ENCODE assay signal across 10 cellular contexts in genomic region chr3:132448211-132448961, GRCh38. TPM values are rescaled to one million over a fixed set of nuclear protein-coding genes. Genes with fewer than 3 reads are reported as not detected.
DNase-seq lines count a peak whose midpoint lies in the region; ATAC-seq and TF ChIP-seq lines count a peak whose summit lies in the region.
"Had no signal": no experiment of that assay in that cellular context is flagged by ENCODE, and none has a peak within 500 bp of the region (broad histone marks: within the 10 kb centered on the region; RNA-seq: fewer than 3 reads in every experiment).

No MANE protein-coding gene starts in this region.

- intact Hi-C loops in tibial artery (cut with DNase I; ENCODE audit: low total_unique reads), result loop anchor here (10.0 kb wide), 1 partner anchor 94 kb away; no protein-coding TSS in a partner anchor

- H3K36me3 ChIP-seq in tibial artery, result peaks cover 0 to 26% (median 16%) of the 10 kb centered on the region in 3 donors

- no peak for TF ChIP-seq CTCF in tibial artery (IDR thresholded peaks at IDR 0.05)

- no peak overlapping the region for H3K4me3 ChIP-seq in tibial artery

- H3K27me3 ChIP-seq in tibial artery, result no peaks in the 10 kb centered on the region
- H3K27me3 ChIP-seq: foreskin keratinocyte had no signal

- H3K4me1 ChIP-seq in tibial artery, result peaks cover 0 to 60% (median 27%) of the 10 kb centered on the region in 4 donors

- H3K27ac ChIP-seq in tibial artery, result peak overlapping the region; percentile 64 to 73
- H3K27ac ChIP-seq: foreskin keratinocyte had no signal

- ATAC-seq in HG02588 (IDR thresholded peaks at IDR 0.05; ENCODE audit: unreplicated experiment), result no peak
- ATAC-seq: foreskin keratinocyte had no signal

- H3K9me3 ChIP-seq in tibial artery, result no peaks in the 10 kb centered on the region

- DNase-seq in LHCN-M2 (ENCODE audit: low read depth) (peak; percentile 78), cerebellar cortex (ENCODE audit: low spot score) (peak; percentile 30), left kidney (ENCODE audit: low read depth, low spot score) (peak; percentile 37), tibial artery (peak; percentile 72 to 75), T-helper 2 cell (no peak), ecto neural progenitor cell (ENCODE audit: low spot score) (no peak)
- DNase-seq in stimulated activated CD4-positive, alpha-beta T cell treated with anti-CD3 and anti-CD28 coated beads, Interleukin-4, amount 100 ng/mL, for 24 hours, result no peak
- DNase-seq: activated CD4-positive, alpha-beta T cell treated with anti-CD3 and anti-CD28 coated beads for 1 hour; foreskin keratinocyte had no signal

RNA-seq across cellular contexts. Expression of gene DNAJC13, which starts 31.1 kb away (rescaled TPM):
- total RNA-seq in LHCN-M2 (2014; rRNA removed), result 45.4 and 52.6 TPM in 2 replicates
- polyA plus RNA-seq in LHCN-M2 (2012), result 13.3 TPM

Comparison
In these comparisons a context has a peak if more than half of its experiments do, and no peak if none do; other contexts are left out.
1. DNase-seq: peak in LHCN-M2 (single experiment), cerebellar cortex (single experiment), left kidney (single experiment) and tibial artery (2 of 2); none in T-helper 2 cell (0 of 5), stimulated activated CD4-positive, alpha-beta T cell treated with anti-CD3 and anti-CD28 coated beads, Interleukin-4, amount 100 ng/mL, for 24 hours (single experiment) and ecto neural progenitor cell (single experiment).